1 cellular context compared by ENCODE assay signal in genomic region chr9:89749500-89750116, GRCh38.
TF ChIP-seq lines count a peak whose summit lies in the region.

No MANE protein-coding gene starts in this region.

TF ChIP-seq in WTC11, 78 proteins besides CTCF, POLR2A, EP300 and RAD21 (continued from another document):
- TF ChIP-seq IRF1 (CRISPR knock-in tag; IDR thresholded peaks at IDR 0.05) (no peak), FOXK1 (CRISPR knock-in tag; IDR thresholded peaks at IDR 0.05) (no peak), FOXJ3 (CRISPR knock-in tag; IDR thresholded peaks at IDR 0.05; ENCODE audit: borderline replicate concordance) (no peak), USF2 (CRISPR knock-in tag; IDR thresholded peaks at IDR 0.05) (no peak), ZNF317 (CRISPR knock-in tag; IDR thresholded peaks at IDR 0.05; ENCODE audit: borderline replicate concordance, low read depth) (no peak), ZNF138 (CRISPR knock-in tag; conservative IDR thresholded peaks at IDR 0.05) (no peak), JAZF1 (CRISPR knock-in tag; IDR thresholded peaks at IDR 0.05) (no peak)
